In the genomic region with DNA sequence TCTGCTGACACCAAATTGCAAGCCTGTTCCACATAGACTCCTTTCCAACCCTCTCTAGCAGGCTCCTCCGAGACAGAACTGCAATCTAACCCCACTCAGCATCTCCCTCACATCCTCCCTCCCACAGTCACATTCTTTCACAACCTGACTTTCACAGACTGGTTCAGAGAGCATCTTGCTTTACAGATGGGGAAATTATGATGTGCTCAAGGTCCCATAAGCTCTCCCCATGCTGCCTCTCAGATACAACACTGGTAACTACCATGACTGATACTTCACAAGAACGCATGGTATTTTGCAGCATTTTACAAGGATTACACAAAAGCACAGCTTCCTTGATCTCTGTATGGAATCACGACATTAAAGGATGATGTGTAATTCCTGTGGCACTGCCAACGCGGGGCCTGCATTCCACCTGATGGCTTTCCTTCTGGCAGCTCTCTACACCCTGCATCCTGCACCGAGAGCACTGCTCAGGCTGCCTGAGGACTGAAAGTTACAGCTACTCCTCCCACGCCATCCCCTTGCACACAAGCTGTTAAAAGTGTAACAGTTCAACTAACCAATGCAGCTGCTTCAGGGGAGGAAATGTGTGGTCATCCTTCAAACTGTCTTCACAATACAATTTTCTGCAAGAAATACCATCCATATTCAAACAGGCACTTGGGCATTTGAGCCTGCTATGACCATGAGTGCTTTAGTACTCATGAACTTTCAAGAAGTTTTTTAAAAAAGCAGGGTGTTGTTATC, we compare ENCODE assay signal across 8 cellular contexts.
DNase-seq lines count a peak whose midpoint lies in the region; ATAC-seq, FAIRE-seq and TF ChIP-seq lines count a peak whose summit lies in the region.

No MANE protein-coding gene starts in this region.

- peak; percentile 96 for FAIRE-seq in GM19239 (lab: Jason Lieb, UNC)

- peak; percentile 76 for ATAC-seq in HG03432 (IDR thresholded peaks at IDR 0.05; ENCODE audit: unreplicated experiment)

- no peak overlapping the region for H3K4me3 ChIP-seq in foreskin fibroblast (ENCODE audit: low read depth in 1 of 2, low read length in 2 of 2)
- no peak overlapping the region for H3K4me3 ChIP-seq in coronary artery

- TF ChIP-seq CTCF in foreskin fibroblast (IDR thresholded peaks at IDR 0.05; ENCODE audit: low read depth, low read length) (no peak), coronary artery (IDR thresholded peaks at IDR 0.05) (no peak)

- DNase-seq in AG08396 (ENCODE audit: low spot score) (peak; percentile 56), GM19239 (ENCODE audit: insufficient read length, low spot score) (peak; percentile 41), foreskin fibroblast (peak; percentile 92 to 94), coronary artery (ENCODE audit: low spot score) (no peak), NCI-H748 (lab: John Stamatoyannopoulos, UW; ENCODE audit: unreplicated experiment) (no peak)
- peak; percentile 55 to 56 for DNase-seq in activated CD4-positive, alpha-beta T cell treated with anti-CD3 and anti-CD28 coated beads, Interleukin-2, amount 50 U/mL, for 4 hours
- peak; percentile 66 to 68 for DNase-seq in stimulated activated CD8-positive, alpha-beta memory T cell treated with anti-CD3 and anti-CD28 coated beads, Interleukin-7, amount 100 ng/mL, for 4 hours (ENCODE audit: low read depth in 2 of 2)

- peak overlapping the region in 1 of 2 donors; percentile 72 for H3K27ac ChIP-seq in coronary artery

Comparison
In these comparisons a context has a peak if more than half of its experiments do, and no peak if none do; other contexts are left out.
1. DNase-seq: peak in AG08396 (single experiment), GM19239 (single experiment), activated CD4-positive, alpha-beta T cell treated with anti-CD3 and anti-CD28 coated beads, Interleukin-2, amount 50 U/mL, for 4 hours (2 of 2), foreskin fibroblast (2 of 2) and stimulated activated CD8-positive, alpha-beta memory T cell treated with anti-CD3 and anti-CD28 coated beads, Interleukin-7, amount 100 ng/mL, for 4 hours (2 of 2); none in coronary artery (single experiment) and NCI-H748 (single experiment).